ENCODE assay signal across 12 cellular contexts in genomic region chr5:54719384-54720306, GRCh38.
A peak's percentile ranks its signal among the peaks of the same experiment; 100 is the strongest.
DNase-seq lines count a peak whose midpoint lies in the region; ATAC-seq, FAIRE-seq and TF ChIP-seq lines count a peak whose summit lies in the region.
"Had no signal": no experiment of that assay in that cellular context is flagged by ENCODE, and none has a peak within 500 bp of the region (broad histone marks: within the 10 kb centered on the region; RNA-seq: fewer than 3 reads in every experiment).

No MANE protein-coding gene starts in this region.

- H3K9me3 ChIP-seq in mesodermal cell (ENCODE audit: control insufficient read depth, low read length) = peaks cover 4% of the 10 kb centered on the region
- H3K9me3 ChIP-seq in kidney (ENCODE audit: control insufficient read depth in 1 of 2, low read length in 2 of 2) = no peaks in the 10 kb centered on the region
- H3K9me3 ChIP-seq: colonic mucosa had no signal

- ATAC-seq in GM18519 (IDR thresholded peaks at IDR 0.05; ENCODE audit: low FRiP score, unreplicated experiment) = no peak

- TF ChIP-seq CTCF in glutamatergic neuron (IDR thresholded peaks at IDR 0.05; ENCODE audit: partially characterized antibody, unreplicated experiment) (no peak), kidney (IDR thresholded peaks at IDR 0.05; ENCODE audit: borderline replicate concordance, extremely low read depth, insufficient read depth) (no peak)

- intact Hi-C loops in kidney (cut with DNase I) = no loop called here

- no peaks in the 10 kb centered on the region for H3K9me3 Mint-ChIP-seq in glutamatergic neuron (ENCODE audit: unreplicated experiment)

- no peaks in the 10 kb centered on the region for H3K4me1 Mint-ChIP-seq in glutamatergic neuron (ENCODE audit: low read depth, unreplicated experiment)

- no peak overlapping the region for H3K27ac Mint-ChIP-seq in glutamatergic neuron (ENCODE audit: unreplicated experiment)

- WGBS in mesodermal cell (ENCODE audit: insufficient coverage in 2 of 2), 2 experiments = 31 to 33% methylated on average over 4 to 5 of the region's 7 CpGs

- H3K27ac ChIP-seq in mesodermal cell (ENCODE audit: low read depth, low read length, severe bottlenecking) = peak overlapping the region; percentile 76
- no peak overlapping the region for H3K27ac ChIP-seq in kidney (ENCODE audit: low read depth in 2 of 2, low read length in 2 of 2)
- H3K27ac ChIP-seq: colonic mucosa had no signal

- H3K4me3 ChIP-seq in mesodermal cell (ENCODE audit: extremely low read depth, insufficient read depth, low read length, poor library complexity, severe bottlenecking) (no peak overlapping the region), kidney (ENCODE audit: low read length in 2 of 2) (no peak overlapping the region)
- H3K4me3 ChIP-seq: colonic mucosa had no signal

- H3K36me3 Mint-ChIP-seq in glutamatergic neuron (ENCODE audit: unreplicated experiment) = peaks cover 5% of the 10 kb centered on the region

- no peak overlapping the region for H3K9ac ChIP-seq in kidney (ENCODE audit: low read length in 2 of 2)

- H3K4me1 ChIP-seq in mesodermal cell (ENCODE audit: control insufficient read depth, insufficient read depth, low read length, poor library complexity, severe bottlenecking) = peaks cover 16% of the 10 kb centered on the region
- peaks cover 0 to 7% of the 10 kb centered on the region in 2 donors for H3K4me1 ChIP-seq in kidney (ENCODE audit: control insufficient read depth in 1 of 2, insufficient read depth in 1 of 2, low read depth in 1 of 2, low read length in 2 of 2)
- H3K4me1 ChIP-seq: colonic mucosa had no signal

- FAIRE-seq in kidney (lab: Jason Lieb, UNC) = no peak

- H3K36me3 ChIP-seq in mesodermal cell (ENCODE audit: control insufficient read depth, insufficient read depth, low read length) = no peaks in the 10 kb centered on the region
- no peaks in the 10 kb centered on the region for H3K36me3 ChIP-seq in kidney (ENCODE audit: control insufficient read depth in 1 of 2, insufficient read depth in 2 of 2, low read length in 2 of 2)
- H3K36me3 ChIP-seq: colonic mucosa had no signal

- DNase-seq in AG20443 (ENCODE audit: low spot score) = peak; percentile 62
- peak; percentile 65 for DNase-seq in NCI-H226
- DNase-seq in dermis blood vessel endothelial cell = peak; percentile 45
- no peak for DNase-seq in glutamatergic neuron
- DNase-seq in NAMALWA (ENCODE audit: low spot score) = no peak
- DNase-seq in kidney = no peak
- DNase-seq: MM.1S; stimulated activated CD8-positive, alpha-beta memory T cell treated with anti-CD3 and anti-CD28 coated beads, Interleukin-4, amount 100 ng/mL, for 48 hours; T1000 had no signal

- no peaks in the 10 kb centered on the region for H3K27me3 Mint-ChIP-seq in glutamatergic neuron (ENCODE audit: unreplicated experiment)

- no peak overlapping the region for H3K4me3 Mint-ChIP-seq in glutamatergic neuron (ENCODE audit: unreplicated experiment)

Comparison
In these comparisons a context has a peak if more than half of its experiments do, and no peak if none do; other contexts are left out.
1. DNase-seq: peak in AG20443 (single experiment), NCI-H226 (single experiment) and dermis blood vessel endothelial cell (single experiment); none in glutamatergic neuron (single experiment), NAMALWA (single experiment) and kidney (single experiment).